Comparison of ENCODE assay signal across 1 cellular context in the genomic region with DNA sequence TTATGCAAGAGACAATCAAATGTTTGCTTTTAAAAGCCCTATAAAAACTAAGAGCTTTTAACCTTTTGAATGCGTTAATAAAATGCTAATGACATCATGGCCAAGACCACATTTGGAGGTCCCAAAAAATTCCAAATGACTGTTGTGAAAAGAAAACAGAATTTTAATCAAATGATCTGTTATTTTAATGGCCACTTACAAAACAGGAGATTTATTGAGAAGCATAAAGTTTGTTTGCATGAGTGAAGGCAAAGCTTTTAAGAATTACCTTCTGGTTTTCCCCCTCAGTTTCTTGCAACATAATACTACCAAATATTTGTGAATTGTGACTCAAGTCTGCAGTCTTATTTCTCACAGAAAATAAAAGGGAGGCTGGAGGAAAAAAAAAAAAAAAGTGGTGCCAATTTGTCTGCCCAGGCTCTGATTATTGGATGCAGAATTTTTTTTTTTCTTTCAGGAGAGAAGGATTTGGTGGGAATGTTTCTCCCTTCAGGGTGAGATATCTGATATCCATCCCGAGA.
TF ChIP-seq lines count a peak whose summit lies in the region.

No MANE protein-coding gene starts in this region.

TF ChIP-seq in GM23338, 12 proteins besides CTCF, POLR2A, EP300 and RAD21 (continued from another document):
- no peak for TF ChIP-seq ZNF462 (CRISPR knock-in tag; IDR thresholded peaks at IDR 0.05)
- TF ChIP-seq CREB1 (CRISPR knock-in tag; IDR thresholded peaks at IDR 0.05; ENCODE audit: low read depth): no peak
- TF ChIP-seq, protein P1, sequence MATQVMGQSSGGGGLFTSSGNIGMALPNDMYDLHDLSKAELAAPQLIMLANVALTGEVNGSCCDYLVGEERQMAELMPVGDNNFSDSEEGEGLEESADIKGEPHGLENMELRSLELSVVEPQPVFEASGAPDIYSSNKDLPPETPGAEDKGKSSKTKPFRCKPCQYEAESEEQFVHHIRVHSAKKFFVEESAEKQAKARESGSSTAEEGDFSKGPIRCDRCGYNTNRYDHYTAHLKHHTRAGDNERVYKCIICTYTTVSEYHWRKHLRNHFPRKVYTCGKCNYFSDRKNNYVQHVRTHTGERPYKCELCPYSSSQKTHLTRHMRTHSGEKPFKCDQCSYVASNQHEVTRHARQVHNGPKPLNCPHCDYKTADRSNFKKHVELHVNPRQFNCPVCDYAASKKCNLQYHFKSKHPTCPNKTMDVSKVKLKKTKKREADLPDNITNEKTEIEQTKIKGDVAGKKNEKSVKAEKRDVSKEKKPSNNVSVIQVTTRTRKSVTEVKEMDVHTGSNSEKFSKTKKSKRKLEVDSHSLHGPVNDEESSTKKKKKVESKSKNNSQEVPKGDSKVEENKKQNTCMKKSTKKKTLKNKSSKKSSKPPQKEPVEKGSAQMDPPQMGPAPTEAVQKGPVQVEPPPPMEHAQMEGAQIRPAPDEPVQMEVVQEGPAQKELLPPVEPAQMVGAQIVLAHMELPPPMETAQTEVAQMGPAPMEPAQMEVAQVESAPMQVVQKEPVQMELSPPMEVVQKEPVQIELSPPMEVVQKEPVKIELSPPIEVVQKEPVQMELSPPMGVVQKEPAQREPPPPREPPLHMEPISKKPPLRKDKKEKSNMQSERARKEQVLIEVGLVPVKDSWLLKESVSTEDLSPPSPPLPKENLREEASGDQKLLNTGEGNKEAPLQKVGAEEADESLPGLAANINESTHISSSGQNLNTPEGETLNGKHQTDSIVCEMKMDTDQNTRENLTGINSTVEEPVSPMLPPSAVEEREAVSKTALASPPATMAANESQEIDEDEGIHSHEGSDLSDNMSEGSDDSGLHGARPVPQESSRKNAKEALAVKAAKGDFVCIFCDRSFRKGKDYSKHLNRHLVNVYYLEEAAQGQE (IDR thresholded peaks at IDR 0.05; ENCODE audit: unreplicated experiment): no peak
- no peak for TF ChIP-seq JUNB (IDR thresholded peaks at IDR 0.05; ENCODE audit: unreplicated experiment)
- TF ChIP-seq EZH2phosphoT487 (IDR thresholded peaks at IDR 0.05; ENCODE audit: unreplicated experiment): no peak
- no peak for TF ChIP-seq ZNF114 (CRISPR knock-in tag; IDR thresholded peaks at IDR 0.05)
- no peak for TF ChIP-seq EZH2 (IDR thresholded peaks at IDR 0.05; ENCODE audit: low read depth, unreplicated experiment)
- no peak for TF ChIP-seq ZNF331 (CRISPR knock-in tag; IDR thresholded peaks at IDR 0.05; ENCODE audit: low read depth)
- TF ChIP-seq POLR2AphosphoS5 (IDR thresholded peaks at IDR 0.05; ENCODE audit: low read depth): no peak
